9 cellular contexts compared by ENCODE assay signal in the genomic region with DNA sequence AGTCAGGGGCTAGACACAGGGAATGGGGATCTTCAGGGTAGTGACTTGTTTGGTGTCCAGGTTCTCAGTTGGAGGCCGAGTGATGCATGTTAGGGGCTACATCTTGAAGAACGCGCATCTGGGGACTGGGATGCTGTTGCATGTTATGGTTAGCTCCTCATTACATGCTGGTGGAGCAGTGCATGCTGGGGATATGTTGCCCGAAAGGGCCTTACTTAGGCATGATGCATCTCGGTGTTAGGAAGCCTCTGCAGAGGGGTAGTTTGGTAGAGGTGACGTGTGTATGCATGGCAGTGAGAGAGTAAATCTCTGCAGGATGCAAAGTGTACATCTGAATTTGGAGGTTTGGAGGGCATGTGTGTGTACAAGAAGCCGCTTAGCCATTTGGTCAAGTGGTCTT. TPM values are rescaled to one million over a fixed set of nuclear protein-coding genes. Genes with fewer than 3 reads are reported as not detected.
A peak's percentile ranks its signal among the peaks of the same experiment; 100 is the strongest.
DNase-seq lines count a peak whose midpoint lies in the region; ATAC-seq, FAIRE-seq and TF ChIP-seq lines count a peak whose summit lies in the region.
"Had no signal": no experiment of that assay in that cellular context is flagged by ENCODE, and none has a peak within 500 bp of the region (broad histone marks: within the 10 kb centered on the region; RNA-seq: fewer than 3 reads in every experiment).

No MANE protein-coding gene starts in this region.

- FAIRE-seq in H54 (lab: Jason Lieb, UNC) = no peak

- TF ChIP-seq POLR2A in H54 (IDR thresholded peaks at IDR 0.05; ENCODE audit: low read depth, low read length) = no peak

- no peaks in the 10 kb centered on the region for H3K9me3 ChIP-seq in RWPE2 (ENCODE audit: severe bottlenecking)
- H3K9me3 ChIP-seq in psoas muscle = no peaks in the 10 kb centered on the region

- H3K4me3 ChIP-seq in GM12864 (ENCODE audit: low read depth, low read length) = peak overlapping the region; percentile 90; the same call in 1 of the 2 replicates
- H3K4me3 ChIP-seq in RWPE2 (ENCODE audit: severe bottlenecking) = no peak overlapping the region
- H3K4me3 ChIP-seq in epithelial cell of esophagus (ENCODE audit: low read length) = peak overlapping the region; percentile 88
- peak overlapping the region; percentile 80 for H3K4me3 ChIP-seq in psoas muscle

- H3K27ac ChIP-seq in RWPE2 (ENCODE audit: poor library complexity, severe bottlenecking) (peak overlapping the region; percentile 94), psoas muscle (peak overlapping the region; percentile 96)

- ATAC-seq in RWPE2 (ENCODE audit: low read depth) = no peak
- no peak for ATAC-seq in psoas muscle

- H3K27me3 ChIP-seq in RWPE2 (ENCODE audit: insufficient read depth, poor library complexity, severe bottlenecking) (no peaks in the 10 kb centered on the region), psoas muscle (ENCODE audit: insufficient read depth in 3 of 3, low read length in 2 of 3) (no peaks in the 10 kb centered on the region)

- 70 to 80% (median 75%) methylated on average over 7 of the region's 7 CpGs for WGBS in psoas muscle, 3 donors

- TF ChIP-seq CTCF in GM12864 (IDR thresholded peaks at IDR 0.05; ENCODE audit: low read depth, low read length, missing control alignments) = no peak
- TF ChIP-seq CTCF in RWPE2 (IDR thresholded peaks at IDR 0.05; ENCODE audit: poor library complexity, severe bottlenecking) = no peak
- TF ChIP-seq CTCF in epithelial cell of esophagus (IDR thresholded peaks at IDR 0.05; ENCODE audit: insufficient read depth, low read depth, low read length, missing control alignments) = no peak
- TF ChIP-seq CTCF in psoas muscle (IDR thresholded peaks at IDR 0.05) = no peak

- H3K36me3 ChIP-seq in RWPE2 (ENCODE audit: low read depth) (peaks cover 57% of the 10 kb centered on the region), psoas muscle (ENCODE audit: insufficient read depth in 1 of 2, low read depth in 1 of 2) (peaks cover 11 to 45% of the 10 kb centered on the region in 2 donors)

- DNase-seq in GM12864 (ENCODE audit: low read depth) = no peak
- DNase-seq in RWPE2 (ENCODE audit: low spot score) = no peak
- DNase-seq in epithelial cell of esophagus (ENCODE audit: low read depth) = no peak
- no peak for DNase-seq in psoas muscle
- no peak for DNase-seq in H54 (ENCODE audit: insufficient read length, low spot score)
- DNase-seq in stimulated activated CD4-positive, alpha-beta T cell treated with anti-CD3 and anti-CD28 coated beads, Interleukin-15, amount 100 ng/mL, for 24 hours = no peak
- DNase-seq in stimulated activated CD4-positive, alpha-beta T cell treated with anti-CD3 and anti-CD28 coated beads, Interleukin-2, amount 100 ng/mL, for 24 hours = no peak
- no peak for DNase-seq in head of caudate nucleus
- DNase-seq: NCI-H2107 had no signal

- intact Hi-C loops in psoas muscle (cut with DNase I) (loop anchor here in 1 of 2 donors (5.0 kb wide), 1 partner anchor 139 kb away; no protein-coding TSS in a partner anchor), head of caudate nucleus (cut with DNase I) (no loop called here)

- H3K4me1 ChIP-seq in RWPE2 (ENCODE audit: insufficient read depth, poor library complexity, severe bottlenecking) (peaks cover 17% of the 10 kb centered on the region), psoas muscle (peaks cover 53% of the 10 kb centered on the region)

RNA-seq across cellular contexts. Expression of a gene that starts 2.4 kb away (rescaled TPM):
- 100 to 1,000 TPM; 448 to 726 (median 633) TPM for total RNA-seq in psoas muscle
- 100 to 1,000 TPM; 395 to 787 (median 628) TPM for polyA plus RNA-seq in psoas muscle

RNA-seq across cellular contexts. Expression of a gene that starts 17.8 kb away (rescaled TPM):
- 100 to 1,000 TPM; 338 to 440 (median 424) TPM for total RNA-seq in psoas muscle
- polyA plus RNA-seq in psoas muscle = 100 to 1,000 TPM; 344 to 898 (median 873) TPM

RNA-seq across cellular contexts. Expression of a gene that starts 20.6 kb away (rescaled TPM):
- 10 to 100 TPM; 12.6 to 20.3 (median 13.9) TPM for total RNA-seq in psoas muscle
- 10 to 100 TPM; 12.9 to 26.8 (median 20.2) TPM for polyA plus RNA-seq in psoas muscle

RNA-seq across cellular contexts. Expression of a gene that starts 41.0 kb away (rescaled TPM):
- not detected for total RNA-seq in psoas muscle
- polyA plus RNA-seq in psoas muscle = not detected

RNA-seq across cellular contexts. Expression of a gene that starts 44.6 kb away (rescaled TPM):
- 1 to 10 TPM in 3 of 4 donors, under 1 TPM in 1; 0.64 to 2.3 (median 1.4) TPM for total RNA-seq in psoas muscle
- 1 to 10 TPM; 1.2 to 2.8 (median 2.0) TPM for polyA plus RNA-seq in psoas muscle
